Comparison of ENCODE assay signal across 8 cellular contexts in the genomic region with DNA sequence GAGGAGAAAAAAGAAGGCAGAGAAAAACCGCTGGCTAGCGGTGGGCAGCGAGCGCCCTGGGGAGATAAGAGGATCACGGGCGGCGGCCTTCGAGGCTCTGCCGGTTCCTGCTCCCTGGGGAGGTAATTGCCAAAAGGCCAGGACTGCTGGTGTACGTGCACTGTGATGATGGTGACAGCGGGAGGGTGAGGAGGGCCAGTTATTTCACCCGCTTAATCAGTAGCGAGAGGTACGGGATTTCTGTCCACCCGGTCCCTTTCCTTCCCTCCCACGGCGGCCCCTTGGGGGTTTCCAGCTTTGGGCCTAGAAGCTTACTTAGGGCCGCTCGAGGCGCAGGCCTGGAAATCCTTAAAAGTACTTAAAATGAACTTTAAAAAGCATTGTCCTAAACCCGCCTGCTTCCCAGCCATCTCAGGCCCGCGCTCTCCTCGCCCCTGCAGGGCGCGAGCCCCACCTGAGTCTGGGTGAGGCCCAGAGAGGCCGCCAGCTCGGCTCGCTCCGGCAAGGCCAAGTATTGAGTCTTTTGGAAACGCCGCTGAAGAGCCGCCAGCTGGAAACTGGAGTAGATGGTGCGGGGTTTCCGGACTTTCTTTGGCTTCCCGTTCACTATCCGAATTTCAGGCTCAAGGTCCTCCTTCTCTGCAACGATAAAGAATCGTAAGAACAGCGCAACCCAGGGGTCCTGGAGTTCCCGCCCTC. TPM values are rescaled to one million over a fixed set of nuclear protein-coding genes. Genes with fewer than 3 reads are reported as not detected.
DNase-seq lines count a peak whose midpoint lies in the region; TF ChIP-seq lines count a peak whose summit lies in the region.
"Had no signal": no experiment of that assay in that cellular context is flagged by ENCODE, and none has a peak within 500 bp of the region (broad histone marks: within the 10 kb centered on the region; RNA-seq: fewer than 3 reads in every experiment).

No MANE protein-coding gene starts in this region.

- no peak overlapping the region for H3K27ac Mint-ChIP-seq in Calu3 (ENCODE audit: unreplicated experiment)
- no peak overlapping the region for H3K27ac Mint-ChIP-seq in nephron

- peak overlapping the region; percentile 42 for H3K9ac ChIP-seq in adipocyte (ENCODE audit: low read length)

- H3K4me1 Mint-ChIP-seq in Calu3 (ENCODE audit: low read depth, unreplicated experiment) = peaks cover 45% of the 10 kb centered on the region
- peaks cover 34% of the 10 kb centered on the region for H3K4me1 Mint-ChIP-seq in nephron

- WGBS in tibial nerve, 2 donors = 38 to 41% methylated on average over 37 to 40 of the region's 41 CpGs

- H3K4me3 ChIP-seq in adipocyte (ENCODE audit: low read length) = peak overlapping the region; percentile 81
- no peak overlapping the region for H3K4me3 ChIP-seq in tibial nerve

- peaks cover 76% of the 10 kb centered on the region for H3K27me3 Mint-ChIP-seq in Calu3 (ENCODE audit: unreplicated experiment)
- peaks cover 100% of the 10 kb centered on the region for H3K27me3 Mint-ChIP-seq in nephron (ENCODE audit: low read depth)

- TF ChIP-seq CTCF in Calu3 (IDR thresholded peaks at IDR 0.05; ENCODE audit: unreplicated experiment) = no peak
- TF ChIP-seq CTCF in nephron (IDR thresholded peaks at IDR 0.05; ENCODE audit: unreplicated experiment in 3 of 3) = no peak
- no peak for TF ChIP-seq CTCF in tibial nerve (IDR thresholded peaks at IDR 0.05)

- H3K27ac ChIP-seq in tibial nerve = no peak overlapping the region

- no peak for TF ChIP-seq POLR2A in tibial nerve (IDR thresholded peaks at IDR 0.05)

- H3K36me3 ChIP-seq in adipocyte (ENCODE audit: control insufficient read depth, insufficient read depth, low read length, severe bottlenecking) (no peaks in the 10 kb centered on the region), tibial nerve (no peaks in the 10 kb centered on the region)

- no peak for DNase-seq in Calu3
- peak; percentile 46 for DNase-seq in HK-2 (ENCODE audit: unreplicated experiment)
- peak; percentile 53 for DNase-seq in adipocyte (ENCODE audit: low read depth)
- DNase-seq in NCI-H2227 treated with DMSO at 0.1 percent for 48 hours (lab: John Stamatoyannopoulos, UW) = no peak
- DNase-seq in tibial nerve (ENCODE audit: low spot score in 2 of 2) = no peak
- DNase-seq in islet precursor cell = no peak
- DNase-seq: small intestine had no signal

- H3K9me3 Mint-ChIP-seq in Calu3 (ENCODE audit: low read depth, unreplicated experiment) (no peaks in the 10 kb centered on the region), nephron (no peaks in the 10 kb centered on the region)

- no TSS peak for BruUV-seq in Calu3 (replicated peaks; lab: Mats Ljungman, UMichigan)

- H3K27me3 ChIP-seq in adipocyte (replicated peaks; ENCODE audit: control insufficient read depth, insufficient read depth, low read length) (peaks cover 14% of the 10 kb centered on the region), tibial nerve (peaks cover 18 to 100% of the 10 kb centered on the region in 2 donors)

- peaks cover 57% of the 10 kb centered on the region for H3K4me1 ChIP-seq in adipocyte (ENCODE audit: control insufficient read depth, insufficient read depth, low read length)
- peaks cover 0 to 85% (median 62%) of the 10 kb centered on the region in 4 donors for H3K4me1 ChIP-seq in tibial nerve

- H3K9me3 ChIP-seq in adipocyte (ENCODE audit: control insufficient read depth, low read length) (no peaks in the 10 kb centered on the region), tibial nerve (no peaks in the 10 kb centered on the region)

- TF ChIP-seq EP300 in tibial nerve (IDR thresholded peaks at IDR 0.05) = no peak

- peaks cover 19% of the 10 kb centered on the region for H3K36me3 Mint-ChIP-seq in Calu3 (ENCODE audit: insufficient read depth, unreplicated experiment)
- no peaks in the 10 kb centered on the region for H3K36me3 Mint-ChIP-seq in nephron (ENCODE audit: low read depth)

- H3K4me3 Mint-ChIP-seq in Calu3 (ENCODE audit: low read depth, unreplicated experiment) = peak overlapping the region; percentile 98
- H3K4me3 Mint-ChIP-seq in nephron = peak overlapping the region; percentile 79 to 86 (median 81)

- intact Hi-C loops in Calu3 (cut with micrococcal nuclease; ENCODE audit: unreplicated experiment) = loop anchor here (5.0 to 10.0 kb wide), 4 partner anchors 96 to 529 kb away; a partner anchor contains a TSS

- CTCF ChIA-PET in Calu3 (lab: Charles Lee) = interaction anchor here (0.5 kb wide), 1 partner anchor 582 kb away, joined by 3 read pairs; no protein-coding TSS in a partner anchor

RNA-seq across cellular contexts. Expression of a gene that starts 1.5 kb away (rescaled TPM):
- total RNA-seq in Calu3 (2022) (not detected in 2 replicates), tibial nerve (not detected)

RNA-seq across cellular contexts. Expression of a gene that starts 15.8 kb away (rescaled TPM):
- total RNA-seq in Calu3 (2022) = not detected in 2 replicates
- total RNA-seq in tibial nerve = under 1 TPM in 1 of 4 donors, not detected in 3; 0.44 TPM

Comparison
In these comparisons a context has a peak if more than half of its experiments do, and no peak if none do; other contexts are left out.
1. DNase-seq: peak in HK-2 (single experiment) and adipocyte (single experiment); none in Calu3 (single experiment), NCI-H2227 treated with DMSO at 0.1 percent for 48 hours (single experiment), tibial nerve (0 of 2) and islet precursor cell (single experiment).